In genomic region chr5:172571892-172572291, GRCh38 we compare ENCODE assay signal across 3 cellular contexts.
TF ChIP-seq lines count a peak whose summit lies in the region.

No MANE protein-coding gene starts in this region.

TF ChIP-seq in HepG2, 621 proteins besides CTCF, POLR2A, EP300 and RAD21:
- no peak for TF ChIP-seq ZNF3 (CRISPR knock-in tag; IDR thresholded peaks at IDR 0.05)
- peak; percentile 52; the same call in 1 of the 2 replicates for TF ChIP-seq ZNF768 (CRISPR knock-in tag; IDR thresholded peaks at IDR 0.05)
- no peak for TF ChIP-seq DNMT1 (CRISPR knock-in tag; IDR thresholded peaks at IDR 0.05)
- no peak for TF ChIP-seq KDM1A (CRISPR knock-in tag; IDR thresholded peaks at IDR 0.05)

TF ChIP-seq in WTC11, 78 proteins besides CTCF, POLR2A, EP300 and RAD21:
- TF ChIP-seq GTF2I (CRISPR knock-in tag; conservative IDR thresholded peaks at IDR 0.05) (peak; percentile 11; the same call in 1 of the 2 replicates), FOXJ3 (CRISPR knock-in tag; IDR thresholded peaks at IDR 0.05; ENCODE audit: borderline replicate concordance) (no peak)

TF ChIP-seq in H1, 55 proteins besides CTCF, POLR2A, EP300 and RAD21:
- TF ChIP-seq KDM1A (IDR thresholded peaks at IDR 0.05; ENCODE audit: borderline replicate concordance, low read length) (peak; percentile 96), TAF7 (optimal IDR thresholded peaks at IDR 0.05; ENCODE audit: borderline replicate concordance, low read depth, low read length) (no peak), CBX8 (IDR thresholded peaks at IDR 0.05; ENCODE audit: borderline replicate concordance, low read depth, low read length) (no peak), NRF1 (IDR thresholded peaks at IDR 0.05; ENCODE audit: low read depth, low read length) (no peak), CEBPB (IDR thresholded peaks at IDR 0.05; ENCODE audit: low read depth, low read length) (no peak), EZH2 (IDR thresholded peaks at IDR 0.05; ENCODE audit: low read depth, low read length, severe bottlenecking) (no peak)
